ENCODE assay signal across 8 cellular contexts in genomic region chr18:63518178-63519012, GRCh38. TPM values are rescaled to one million over a fixed set of nuclear protein-coding genes. Genes with fewer than 3 reads are reported as not detected.
DNase-seq lines count a peak whose midpoint lies in the region; ATAC-seq and TF ChIP-seq lines count a peak whose summit lies in the region.
"Had no signal": no experiment of that assay in that cellular context is flagged by ENCODE, and none has a peak within 500 bp of the region (broad histone marks: within the 10 kb centered on the region; RNA-seq: fewer than 3 reads in every experiment).

No MANE protein-coding gene starts in this region.

- H3K27me3 Mint-ChIP-seq in activated naive CD4-positive, alpha-beta T cell treated with anti-CD3 and anti-CD28 coated beads, Interleukin-2, amount 10 ng/mL, durations not matched to agents 7 days and 5 days: peaks cover 19% of the 10 kb centered on the region

- no peak for TF ChIP-seq POLR2A in NB4 (IDR thresholded peaks at IDR 0.05; ENCODE audit: extremely low read depth, insufficient read length)

- no peaks in the 10 kb centered on the region for H3K27me3 ChIP-seq in SJCRH30

- no peak overlapping the region for H3K4me3 ChIP-seq in GM12875 (ENCODE audit: low read depth, low read length)
- no peak overlapping the region for H3K4me3 ChIP-seq in NB4 (ENCODE audit: low read depth, low read length)
- H3K4me3 ChIP-seq in SJCRH30: no peak overlapping the region
- H3K4me3 ChIP-seq: skin epidermis had no signal

- CTCF ChIA-PET in activated naive CD4-positive, alpha-beta T cell treated with anti-CD3 and anti-CD28 coated beads, Interleukin-2, amount 10 ng/mL, durations not matched to agents 7 days and 5 days (lab: Charles Lee): interaction anchor here (0.7 to 12.0 kb wide), 28 partner anchors 9 to 490 kb away, joined by 3 to 164 read pairs (median 3); partner anchors contain the start of gene SERPINB5

- no peak overlapping the region for H3K27ac Mint-ChIP-seq in activated naive CD4-positive, alpha-beta T cell treated with anti-CD3 and anti-CD28 coated beads, Interleukin-2, amount 10 ng/mL, durations not matched to agents 7 days and 5 days

- no peaks in the 10 kb centered on the region for H3K9me3 ChIP-seq in SJCRH30 (replicated peaks)

- peak; percentile 48; the same call in 1 of the 2 replicates for TF ChIP-seq CTCF in GM12875 (IDR thresholded peaks at IDR 0.05; ENCODE audit: borderline replicate concordance, insufficient read depth, low read depth, low read length)
- TF ChIP-seq CTCF in NB4 (IDR thresholded peaks at IDR 0.05; ENCODE audit: low read depth, low read length): peak; percentile 57

- ATAC-seq in HG02610 (IDR thresholded peaks at IDR 0.05; ENCODE audit: unreplicated experiment): peak; percentile 95

- peak; percentile 83 for DNase-seq in NB4 (ENCODE audit: low read depth)
- peak; percentile 26 to 79 for DNase-seq in SJCRH30
- DNase-seq in activated naive CD4-positive, alpha-beta T cell treated with anti-CD3 and anti-CD28 coated beads, Interleukin-2, amount 10 ng/mL, durations not matched to agents 7 days and 5 days: peak; percentile 67
- DNase-seq in head of caudate nucleus: peak in 40 of 42 donors; percentile 20 to 90 (median 70)
- DNase-seq in pulmonary artery endothelial cell (ENCODE audit: low read depth, low spot score): peak; percentile 17

- no peaks in the 10 kb centered on the region for H3K9me3 Mint-ChIP-seq in activated naive CD4-positive, alpha-beta T cell treated with anti-CD3 and anti-CD28 coated beads, Interleukin-2, amount 10 ng/mL, durations not matched to agents 7 days and 5 days

- no peaks in the 10 kb centered on the region for H3K36me3 ChIP-seq in SJCRH30

- no peak overlapping the region for H3K4me3 Mint-ChIP-seq in activated naive CD4-positive, alpha-beta T cell treated with anti-CD3 and anti-CD28 coated beads, Interleukin-2, amount 10 ng/mL, durations not matched to agents 7 days and 5 days

- no peaks in the 10 kb centered on the region for H3K36me3 Mint-ChIP-seq in activated naive CD4-positive, alpha-beta T cell treated with anti-CD3 and anti-CD28 coated beads, Interleukin-2, amount 10 ng/mL, durations not matched to agents 7 days and 5 days

- intact Hi-C loops in head of caudate nucleus (cut with DNase I): no loop called here

- H3K4me1 ChIP-seq in SJCRH30: no peaks in the 10 kb centered on the region

- no peaks in the 10 kb centered on the region for H3K4me1 Mint-ChIP-seq in activated naive CD4-positive, alpha-beta T cell treated with anti-CD3 and anti-CD28 coated beads, Interleukin-2, amount 10 ng/mL, durations not matched to agents 7 days and 5 days

- H3K27ac ChIP-seq in SJCRH30: no peak overlapping the region

RNA-seq across cellular contexts. Expression of gene SERPINB12, which starts 23.8 kb away (rescaled TPM):
- not detected in 2 replicates for total RNA-seq in SJCRH30 (2014; rRNA removed; shearing (Covaris generic))
- not detected in 2 replicates for total RNA-seq in pulmonary artery endothelial cell

RNA-seq across cellular contexts. Expression of gene SERPINB5, which starts 41.6 kb away (rescaled TPM):
- total RNA-seq in SJCRH30 (2014; rRNA removed; shearing (Covaris generic)): not detected in 2 replicates
- 0.07 and 0.14 TPM in 2 replicates for total RNA-seq in pulmonary artery endothelial cell

Comparison
In these comparisons a context has a peak if more than half of its experiments do, and no peak if none do; other contexts are left out.
1. DNase-seq: peak in every context shown above with its lines; median percentile 83 in NB4; 70 in head of caudate nucleus; 67 in activated naive CD4-positive, alpha-beta T cell treated with anti-CD3 and anti-CD28 coated beads, Interleukin-2, amount 10 ng/mL, durations not matched to agents 7 days and 5 days; 52 in SJCRH30; 17 in pulmonary artery endothelial cell.